ENCODE assay signal across 9 cellular contexts in the genomic region with DNA sequence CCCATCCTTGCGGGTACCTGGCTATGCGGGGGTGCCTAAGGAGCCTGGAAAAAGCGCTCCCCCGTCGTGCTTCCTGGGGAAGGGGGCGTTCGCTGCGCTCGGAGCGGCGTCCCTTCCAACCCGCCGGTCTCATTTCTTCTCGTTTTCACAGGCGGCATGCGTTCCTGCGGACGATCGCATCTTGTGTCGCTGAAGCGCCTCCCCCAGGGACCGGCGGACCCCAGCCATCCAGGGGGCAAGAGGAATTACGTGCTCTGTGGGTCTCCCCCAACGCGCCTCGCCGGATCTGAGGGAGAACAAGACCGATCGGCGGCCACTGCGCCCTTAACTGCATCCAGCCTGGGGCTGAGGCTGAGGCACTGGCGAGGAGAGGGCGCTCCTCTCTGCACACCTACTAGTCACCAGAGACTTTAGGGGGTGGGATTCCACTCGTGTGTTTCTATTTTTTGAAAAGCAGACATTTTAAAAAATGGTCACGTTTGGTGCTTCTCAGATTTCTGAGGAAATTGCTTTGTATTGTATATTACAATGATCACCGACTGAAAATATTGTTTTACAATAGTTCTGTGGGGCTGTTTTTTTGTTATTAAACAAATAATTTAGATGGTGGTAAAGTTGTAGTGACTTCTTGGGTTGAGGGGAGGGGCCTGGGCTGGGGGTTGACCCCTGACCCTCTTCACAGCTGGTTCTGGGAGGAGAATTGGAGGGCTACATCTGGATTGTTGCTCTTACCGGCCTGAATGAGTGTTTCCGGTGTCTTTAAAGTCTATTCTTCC. TPM values are rescaled to one million over a fixed set of nuclear protein-coding genes. Genes with fewer than 3 reads are reported as not detected.
A peak's percentile ranks its signal among the peaks of the same experiment; 100 is the strongest.
DNase-seq lines count a peak whose midpoint lies in the region; ATAC-seq, FAIRE-seq and TF ChIP-seq lines count a peak whose summit lies in the region.
"Had no signal": no experiment of that assay in that cellular context is flagged by ENCODE, and none has a peak within 500 bp of the region (broad histone marks: within the 10 kb centered on the region; RNA-seq: fewer than 3 reads in every experiment).

No MANE protein-coding gene starts in this region.

- TF ChIP-seq CTCF in DND-41 (IDR thresholded peaks at IDR 0.05; ENCODE audit: borderline replicate concordance, extremely low read depth, low read length, poor library complexity, severe bottlenecking) = no peak
- TF ChIP-seq CTCF in MM.1S (IDR thresholded peaks at IDR 0.05; ENCODE audit: low read length) = no peak
- TF ChIP-seq CTCF in adrenal gland (IDR thresholded peaks at IDR 0.05) = no peak

- TF ChIP-seq POLR2A in adrenal gland (IDR thresholded peaks at IDR 0.05) = peak in 1 of 2 donors; percentile 16

- peaks cover 39% of the 10 kb centered on the region for H3K4me1 ChIP-seq in DND-41 (ENCODE audit: insufficient read depth, low read length)
- H3K4me1 ChIP-seq in MM.1S (ENCODE audit: low read length) = no peaks in the 10 kb centered on the region; the same call in 1 of the 2 replicates
- H3K4me1 ChIP-seq in adrenal gland (replicated peaks in 1 of 2) = peaks cover 0 to 29% of the 10 kb centered on the region in 2 donors
- H3K4me1 ChIP-seq in small intestine (ENCODE audit: control insufficient read depth in 2 of 2, insufficient read depth in 1 of 2, low read depth in 1 of 2, low read length in 1 of 2) = no peaks in the 10 kb centered on the region

- H3K9ac ChIP-seq in DND-41 (ENCODE audit: low read depth, low read length) (peak overlapping the region; percentile 62), MM.1S (ENCODE audit: low read length) (peak overlapping the region; percentile 39)

- intact Hi-C loops in adrenal gland (cut with DNase I) = no loop called here

- peak overlapping the region; percentile 34 to 70; a peak in 3 of 4 replicates for H3K4me3 ChIP-seq in DND-41 (ENCODE audit: low read depth in 1 of 2, low read length in 2 of 2)
- peak overlapping the region; percentile 77 for H3K4me3 ChIP-seq in MM.1S (ENCODE audit: low read length)
- peak overlapping the region in 3 of 4 donors; percentile 12 to 64 (median 31) for H3K4me3 ChIP-seq in adrenal gland
- H3K4me3 ChIP-seq in iPS-18c (ENCODE audit: insufficient read depth, low read depth, low read length) = peak overlapping the region; percentile 99
- peak overlapping the region; percentile 46 to 97 for H3K4me3 ChIP-seq in small intestine (ENCODE audit: low read depth in 1 of 2, low read length in 2 of 2)

- H3K36me3 ChIP-seq in DND-41 (ENCODE audit: insufficient read depth, low read length) (no peaks in the 10 kb centered on the region), MM.1S (replicated peaks; ENCODE audit: insufficient read depth, low read length) (no peaks in the 10 kb centered on the region), adrenal gland (replicated peaks in 1 of 2) (no peaks in the 10 kb centered on the region), small intestine (ENCODE audit: control insufficient read depth in 2 of 2, insufficient read depth in 2 of 2, low read length in 2 of 2) (no peaks in the 10 kb centered on the region)

- no peak for DNase-seq in DND-41
- DNase-seq in MM.1S = no peak
- DNase-seq in adrenal gland = peak in 1 of 7 donors; percentile 29
- no peak for DNase-seq in small intestine
- no peak for DNase-seq in stimulated activated CD4-positive, alpha-beta T cell treated with anti-CD3 and anti-CD28 coated beads, Interleukin-1b, Interleukin-23, amount 100 ng/mL, for 48 hours

- peaks cover 26% of the 10 kb centered on the region for H3K27me3 ChIP-seq in DND-41 (ENCODE audit: insufficient read depth, low read length, poor library complexity)
- peaks cover 12% of the 10 kb centered on the region for H3K27me3 ChIP-seq in MM.1S (replicated peaks; ENCODE audit: insufficient read depth, low read length)
- no peaks in the 10 kb centered on the region for H3K27me3 ChIP-seq in adrenal gland
- no peaks in the 10 kb centered on the region for H3K27me3 ChIP-seq in small intestine (ENCODE audit: control insufficient read depth in 2 of 2, insufficient read depth in 2 of 2, low read length in 2 of 2)

- no peak for ATAC-seq in DND-41 (ENCODE audit: insufficient read depth, low read depth)
- ATAC-seq in HG03442 (IDR thresholded peaks at IDR 0.05; ENCODE audit: unreplicated experiment) = no peak
- no peak for ATAC-seq in GM19467 (IDR thresholded peaks at IDR 0.05; ENCODE audit: unreplicated experiment)

- H3K9me2 ChIP-seq in MM.1S (replicated peaks; ENCODE audit: insufficient read depth, low read length) = no peaks in the 10 kb centered on the region

- peak overlapping the region; percentile 97 for H3K4me2 ChIP-seq in DND-41 (ENCODE audit: insufficient read depth, low read length)
- peak overlapping the region; percentile 96 for H3K4me2 ChIP-seq in MM.1S (ENCODE audit: low read depth, low read length)

- H2AFZ ChIP-seq in DND-41 (ENCODE audit: low read depth, low read length) (peak overlapping the region; percentile 85), MM.1S (ENCODE audit: low read length) (peak overlapping the region; percentile 77)

- H3K9me3 ChIP-seq in DND-41 (ENCODE audit: insufficient read depth, low read length, severe bottlenecking) (no peaks in the 10 kb centered on the region), MM.1S (replicated peaks; ENCODE audit: insufficient read depth, low read length) (no peaks in the 10 kb centered on the region), adrenal gland (replicated peaks in 1 of 3) (no peaks in the 10 kb centered on the region), iPS-18c (ENCODE audit: control insufficient read depth, insufficient read depth, low read length) (peaks cover 3% of the 10 kb centered on the region), small intestine (ENCODE audit: control insufficient read depth, low read depth) (no peaks in the 10 kb centered on the region)

- 0 out of 2 replicates have a peak, but pooled peaks cover 2% of the 10 kb centered on the region for H3F3A ChIP-seq in MM.1S (ENCODE audit: insufficient read depth, low read length)

- H3K27ac ChIP-seq in DND-41 (ENCODE audit: low read length) = no peak overlapping the region; the same call in 1 of the 2 replicates
- H3K27ac ChIP-seq in MM.1S (ENCODE audit: low read length) = no peak overlapping the region
- peak overlapping the region in 4 of 5 donors; percentile 71 to 90 (median 78) for H3K27ac ChIP-seq in adrenal gland
- peak overlapping the region; percentile 96 to 98 for H3K27ac ChIP-seq in small intestine (ENCODE audit: low read depth in 1 of 2, low read length in 1 of 2)

- no peaks in the 10 kb centered on the region for H3K79me2 ChIP-seq in DND-41 (ENCODE audit: insufficient read depth, low read length)
- no peaks in the 10 kb centered on the region for H3K79me2 ChIP-seq in MM.1S (ENCODE audit: low read length)

- H4K20me1 ChIP-seq in DND-41 (ENCODE audit: insufficient read depth, low read length) (no peaks in the 10 kb centered on the region), MM.1S (ENCODE audit: insufficient read depth, low read length) (no peaks in the 10 kb centered on the region)

- WGBS in adrenal gland, 4 donors = 8 to 19% (median 12%) methylated on average over 20 to 39 of the region's 39 CpGs
- WGBS in small intestine, 3 donors = 2 to 4% (median 2%) methylated on average over 27 to 39 of the region's 39 CpGs

- no peak for FAIRE-seq in small intestine (lab: Jason Lieb, UNC)

RNA-seq across cellular contexts. Expression of gene ID1, which starts 1.0 kb away (rescaled TPM):
- 100 to 1,000 TPM in 7 of 8 donors, 10 to 100 TPM in 1; 60.7 to 468 (median 113) TPM for total RNA-seq in adrenal gland
- polyA plus RNA-seq in adrenal gland (100 to 1,000 TPM in 2 of 3 donors, 10 to 100 TPM in 1; 19.8 to 357 (median 192) TPM), small intestine (100 to 1,000 TPM; 215 to 335 (median 284) TPM)

RNA-seq across cellular contexts. Expression of gene COX4I2, which starts 31.6 kb away (rescaled TPM):
- total RNA-seq in adrenal gland = not detected
- 10 to 100 TPM in 1 of 3 donors, 1 to 10 TPM in 1, under 1 TPM in 1; 0.26 to 12.9 (median 2.8) TPM for polyA plus RNA-seq in adrenal gland
- 1 to 10 TPM in 1 of 3 donors, not detected in 2; 3.7 TPM for polyA plus RNA-seq in small intestine
- total RNA-seq: T-helper 1 cell treated with Interleukin-12 subunit alpha and Interleukin-12 subunit beta and Interleukin-4 antibody, amounts not matched to agents 30 ng/mL and 1 ng/mL, for 36 hours had no signal

Comparison
In these comparisons a context has a peak if more than half of its experiments do, and no peak if none do; other contexts are left out.
1. H3K27ac ChIP-seq: peak in adrenal gland (4 of 5) and small intestine (2 of 2); none in DND-41 (single experiment) and MM.1S (single experiment).
2. H3K4me3 ChIP-seq: peak in every context shown above with its lines; median percentile 99 in iPS-18c; 77 in MM.1S; 72 in small intestine; 52 in DND-41; 31 in adrenal gland.